Comparison of ENCODE assay signal across 36 cellular contexts in genomic region chr19:44863990-44864389, GRCh38. TPM values are rescaled to one million over a fixed set of nuclear protein-coding genes. Genes with fewer than 3 reads are reported as not detected.
"Had no signal": no experiment of that assay in that cellular context is flagged by ENCODE, and none has a peak within 500 bp of the region (broad histone marks: within the 10 kb centered on the region; RNA-seq: fewer than 3 reads in every experiment).

No MANE protein-coding gene starts in this region.

- H3K27me3 ChIP-seq: adrenal gland, ascending aorta, body of pancreas, brain microvascular endothelial cell, breast epithelium, cardiac muscle cell had no signal

- H3K27ac ChIP-seq: adrenal gland, ascending aorta, body of pancreas, brain microvascular endothelial cell, breast epithelium, cardiac muscle cell had no signal

- ATAC-seq: activated naive CD4-positive, alpha-beta T cell treated with anti-CD3 and anti-CD28 coated beads, Interleukin-2, amount 50 U/mL, for 72 hours; activated naive CD8-positive, alpha-beta T cell treated with anti-CD3 and anti-CD28 coated beads, Interleukin-2, amount 50 U/mL, for 24 hours; activated T-cell treated with anti-CD3 and anti-CD28 coated beads, Interleukin-2, amount 50 U/mL, for 4 hours; activated T-cell treated with anti-CD3 and anti-CD28 coated beads, Interleukin-2, amount 50 U/mL, for 72 hours; activated T-helper 17 cell treated with anti-CD3 and anti-CD28 coated beads, Interleukin-2, amount 50 U/mL, for 72 hours; body of pancreas had no signal

- FAIRE-seq: astrocyte, bronchial epithelial cell had no signal

- H3K4me3 ChIP-seq: adrenal gland, ascending aorta, body of pancreas, breast epithelium, cardiac muscle cell had no signal

- H3K9me3 ChIP-seq: adrenal gland, ascending aorta, body of pancreas, breast epithelium had no signal

- H3K36me3 ChIP-seq: breast epithelium had no signal

- H3K4me1 ChIP-seq: ascending aorta, breast epithelium had no signal

- DNase-seq: activated effector memory CD4-positive, alpha-beta T cell treated with anti-CD3 and anti-CD28 coated beads, Interleukin-2, amount 50 U/mL, for 16 hours; activated effector memory CD4-positive, alpha-beta T cell treated with Interleukin-2 at 50 U/mL for 16 hours; activated gamma-delta T cell; activated gamma-delta T cell treated with Interleukin-2 at 50 U/mL for 16 hours; activated naive CD4-positive, alpha-beta T cell; activated naive CD4-positive, alpha-beta T cell treated with anti-CD3 and anti-CD28 coated beads for 36 hours; activated naive CD4-positive, alpha-beta T cell treated with anti-CD3 and anti-CD28 coated beads, Interleukin-2, amount 10 ng/mL, durations not matched to agents 7 days and 5 days; activated naive CD4-positive, alpha-beta T cell treated with anti-CD3 and anti-CD28 coated beads, Interleukin-2, amount 50 U/mL, for 16 hours; activated naive CD4-positive, alpha-beta T cell treated with Interleukin-2 at 50 U/mL for 16 hours; activated naive CD8-positive, alpha-beta T cell treated with anti-CD3 and anti-CD28 coated beads for 36 hours; activated naive CD8-positive, alpha-beta T cell treated with anti-CD3 and anti-CD28 coated beads, Interleukin-2, amount 10 ng/mL, durations not matched to agents 7 days and 5 days; activated naive CD8-positive, alpha-beta T cell treated with anti-CD3 and anti-CD28 coated beads, Interleukin-2, amount 50 U/mL, for 24 hours; activated T-cell treated with anti-CD3 and anti-CD28 coated beads, Interleukin-2, amount 50 U/mL, for 1 hour; activated T-cell treated with anti-CD3 and anti-CD28 coated beads, Interleukin-2, amount 50 U/mL, for 24 hours; activated T-cell treated with anti-CD3 and anti-CD28 coated beads, Interleukin-2, amount 50 U/mL, for 4 hours; activated T-cell treated with anti-CD3 and anti-CD28 coated beads, Interleukin-2, amount 50 U/mL, for 48 hours; activated T-cell treated with anti-CD3 and anti-CD28 coated beads, Interleukin-2, amount 50 U/mL, for 72 hours; adrenal gland; amniotic stem cell; amygdala; anterior cingulate cortex; aorta; body of pancreas; brain microvascular endothelial cell; caudate nucleus; central memory CD4-positive, alpha-beta T cell; cerebellar nuclear complex had no signal

RNA-seq across cellular contexts. Expression of gene APOC1, which starts 50.4 kb away (rescaled TPM):
- total RNA-seq: activated T-cell treated with anti-CD3 and anti-CD28 coated beads, Interleukin-2, amount 50 U/mL, for 72 hours had no signal

RNA-seq across cellular contexts. Expression of gene BCAM, which starts 55.1 kb away (rescaled TPM):
- total RNA-seq: activated naive CD4-positive, alpha-beta T cell treated with anti-CD3 and anti-CD28 coated beads for 36 hours; activated naive CD8-positive, alpha-beta T cell treated with anti-CD3 and anti-CD28 coated beads for 36 hours; activated naive CD8-positive, alpha-beta T cell treated with anti-CD3 and anti-CD28 coated beads, Interleukin-2, amount 10 ng/mL, durations not matched to agents 7 days and 5 days; activated T-helper 1 cell treated with anti-CD3 and anti-CD28 coated beads, Interleukin-12 subunit alpha, Interleukin-12 subunit beta, Interleukin-2, Interleukin-4 antibody, amounts not matched to agents 30 ng/mL and 10 ng/mL and 1 ng/mL, durations not matched to agents 14 hours and 24 hours and 36 hours; activated T-helper 17 cell treated with anti-CD3 and anti-CD28 coated beads, Interleukin-2, amount 50 U/mL, for 72 hours; activated T-helper 2 cell treated with anti-CD3 and anti-CD28 coated beads, Interferon-gamma antibody, Interleukin-2, Interleukin-4, amounts not matched to agents 10 μg/mL and 5 μg/mL and 100 μg/mL, durations not matched to agents 14 hours and 24 hours and 36 hours had no signal
